18 cellular contexts compared by ENCODE assay signal in the genomic region with DNA sequence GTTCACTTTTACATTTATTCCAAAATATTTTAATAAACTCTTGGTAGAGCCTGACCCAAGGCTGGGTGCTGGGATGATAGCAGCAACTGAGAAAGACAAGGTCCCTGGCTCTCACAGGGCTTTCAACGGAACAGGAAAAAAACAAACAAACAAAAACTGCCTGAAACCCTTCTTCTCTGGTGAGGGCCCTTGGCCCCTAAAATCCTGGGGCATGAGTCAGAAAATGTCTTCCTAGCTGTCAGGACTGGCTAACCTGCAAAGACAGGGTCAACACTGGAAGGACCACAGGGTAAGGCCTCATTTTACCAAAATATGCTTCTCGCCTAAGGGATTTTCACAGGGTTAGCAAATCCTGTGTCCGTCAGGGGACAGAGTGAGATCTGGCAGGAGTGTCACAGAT. TPM values are rescaled to one million over a fixed set of nuclear protein-coding genes. Genes with fewer than 3 reads are reported as not detected.
DNase-seq lines count a peak whose midpoint lies in the region; ATAC-seq and TF ChIP-seq lines count a peak whose summit lies in the region.
"Had no signal": no experiment of that assay in that cellular context is flagged by ENCODE, and none has a peak within 500 bp of the region (broad histone marks: within the 10 kb centered on the region; RNA-seq: fewer than 3 reads in every experiment).

No MANE protein-coding gene starts in this region.

- H3K9ac ChIP-seq in trophoblast cell (ENCODE audit: low read length): no peak overlapping the region

- no peaks in the 10 kb centered on the region for H3K36me3 ChIP-seq in mesodermal cell (ENCODE audit: control insufficient read depth, insufficient read depth, low read length)
- no peaks in the 10 kb centered on the region for H3K36me3 ChIP-seq in trophoblast cell (ENCODE audit: control insufficient read depth in 1 of 2, insufficient read depth in 2 of 2, low read length in 2 of 2)

- no peak overlapping the region for H3K4me3 ChIP-seq in choroid plexus epithelial cell (ENCODE audit: low read depth, low read length)
- H3K4me3 ChIP-seq in mesodermal cell (ENCODE audit: extremely low read depth, insufficient read depth, low read length, poor library complexity, severe bottlenecking): no peak overlapping the region
- no peak overlapping the region for H3K4me3 ChIP-seq in trophoblast cell (ENCODE audit: low read depth, low read length)
- H3K4me3 ChIP-seq: A549, GM12878 had no signal

- peak overlapping the region; percentile 26 to 43 for H3K27ac Mint-ChIP-seq in stimulated activated naive CD8-positive, alpha-beta T cell treated with anti-CD3 and anti-CD28 coated beads, Interleukin-15, amount 100 ng/mL, for 72 hours
- H3K27ac Mint-ChIP-seq: CD4-positive, alpha-beta T cell had no signal

- H3K14ac ChIP-seq in trophoblast cell (ENCODE audit: low read length): peak overlapping the region; percentile 14

- POLR2A ChIA-PET in RWPE1 (lab: Yijun Ruan, JAX; ENCODE audit: low non-redundant PET): no interaction called here

- peak overlapping the region; percentile 1 for H2BK12ac ChIP-seq in trophoblast cell (ENCODE audit: low read length)

- no peaks in the 10 kb centered on the region for H3K79me2 ChIP-seq in trophoblast cell (ENCODE audit: control insufficient read depth, insufficient read depth, low read length, poor library complexity)

- no peaks in the 10 kb centered on the region for H3K27me3 Mint-ChIP-seq in stimulated activated naive CD8-positive, alpha-beta T cell treated with anti-CD3 and anti-CD28 coated beads, Interleukin-15, amount 100 ng/mL, for 72 hours
- H3K27me3 Mint-ChIP-seq: CD4-positive, alpha-beta T cell had no signal

- no peak overlapping the region for H3K18ac ChIP-seq in trophoblast cell (ENCODE audit: low read length)

- no peak for ATAC-seq in stimulated activated naive CD8-positive, alpha-beta T cell treated with anti-CD3 and anti-CD28 coated beads, Interleukin-15, amount 100 ng/mL, for 72 hours
- ATAC-seq in stimulated activated naive CD8-positive, alpha-beta T cell treated with anti-CD3 and anti-CD28 coated beads, Interleukin-15, Interleukin-2, amounts not matched to agents 100 U/mL and 50 U/mL, for 24 hours: no peak
- ATAC-seq in HG02852 (IDR thresholded peaks at IDR 0.05; ENCODE audit: unreplicated experiment): no peak
- ATAC-seq: A549, GM12878 had no signal

- no peaks in the 10 kb centered on the region for H3K9me3 Mint-ChIP-seq in stimulated activated naive CD8-positive, alpha-beta T cell treated with anti-CD3 and anti-CD28 coated beads, Interleukin-15, amount 100 ng/mL, for 72 hours
- H3K9me3 Mint-ChIP-seq: CD4-positive, alpha-beta T cell had no signal

- no peak overlapping the region for H3K23ac ChIP-seq in trophoblast cell (ENCODE audit: low read length)

- no peak overlapping the region for H3K4me3 Mint-ChIP-seq in stimulated activated naive CD8-positive, alpha-beta T cell treated with anti-CD3 and anti-CD28 coated beads, Interleukin-15, amount 100 ng/mL, for 72 hours
- H3K4me3 Mint-ChIP-seq: CD4-positive, alpha-beta T cell had no signal

- no peaks in the 10 kb centered on the region for H3K4me1 Mint-ChIP-seq in stimulated activated naive CD8-positive, alpha-beta T cell treated with anti-CD3 and anti-CD28 coated beads, Interleukin-15, amount 100 ng/mL, for 72 hours

- no peak overlapping the region for H4K12ac ChIP-seq in trophoblast cell (ENCODE audit: low read depth, low read length)

- no peak overlapping the region for H3K4ac ChIP-seq in trophoblast cell (ENCODE audit: low read depth, low read length)

- H3K79me1 ChIP-seq in trophoblast cell (ENCODE audit: low read length): no peaks in the 10 kb centered on the region

- no peaks in the 10 kb centered on the region for H3K27me3 ChIP-seq in trophoblast cell (ENCODE audit: insufficient read depth, low read length)

- no peak overlapping the region for H2BK120ac ChIP-seq in trophoblast cell (ENCODE audit: insufficient read depth, low read length, poor library complexity)

- peaks cover 19% of the 10 kb centered on the region for H3K4me1 ChIP-seq in mesodermal cell (ENCODE audit: control insufficient read depth, insufficient read depth, low read length, poor library complexity, severe bottlenecking)
- H3K4me1 ChIP-seq in trophoblast cell (ENCODE audit: control insufficient read depth in 1 of 2, insufficient read depth in 2 of 2, low read length in 2 of 2): peaks cover 5 to 8% of the 10 kb centered on the region in 2 experiments
- H3K4me1 ChIP-seq: A549 had no signal

- DNase-seq in stimulated activated naive CD8-positive, alpha-beta T cell treated with anti-CD3 and anti-CD28 coated beads, Interleukin-15, amount 100 ng/mL, for 72 hours: no peak
- no peak for DNase-seq in stimulated activated naive CD8-positive, alpha-beta T cell treated with anti-CD3 and anti-CD28 coated beads, Interleukin-15, Interleukin-2, amounts not matched to agents 100 U/mL and 50 U/mL, for 24 hours
- DNase-seq in choroid plexus epithelial cell (ENCODE audit: low read depth) (peak; percentile 44), trophoblast cell (no peak), NCI-H1048 (lab: John Stamatoyannopoulos, UW) (no peak), RWPE1 (ENCODE audit: low spot score) (no peak)
- DNase-seq: AML-193; CD4-positive, alpha-beta T cell; DMS153; DMS79; HCEC 1CT had no signal

- WGBS in mesodermal cell (ENCODE audit: insufficient coverage in 2 of 2), 2 experiments: 73 to 96% methylated on average over 3 of the region's 3 CpGs
- WGBS in trophoblast cell (ENCODE audit: extremely low coverage, insufficient coverage, insufficient read length): no CpG with 5 or more reads among the region's 3 CpGs

- no peak overlapping the region for H2AFZ ChIP-seq in trophoblast cell (ENCODE audit: insufficient read depth, low read length, poor library complexity)

- no peak overlapping the region for H4K8ac ChIP-seq in trophoblast cell (ENCODE audit: low read depth, low read length)

- no peak overlapping the region for H2BK5ac ChIP-seq in trophoblast cell (ENCODE audit: low read depth, low read length, poor library complexity)

- CTCF ChIA-PET in RWPE1 (lab: Yijun Ruan, JAX): no interaction called here

- H3K27ac ChIP-seq in mesodermal cell (ENCODE audit: low read depth, low read length, severe bottlenecking): peak overlapping the region; percentile 51
- H3K27ac ChIP-seq in trophoblast cell (ENCODE audit: low read depth, low read length): no peak overlapping the region
- no peak overlapping the region for H3K27ac ChIP-seq in RWPE1
- H3K27ac ChIP-seq: 22Rv1, A549, C4-2B, HL-60 had no signal

- no peak overlapping the region for H2AK5ac ChIP-seq in trophoblast cell (ENCODE audit: low read length)

- no peak overlapping the region for H3K4me2 ChIP-seq in trophoblast cell (ENCODE audit: low read length)
- H3K4me2 ChIP-seq: A549 had no signal

- H4K91ac ChIP-seq in trophoblast cell (ENCODE audit: low read depth, low read length): no peak overlapping the region

- H3K9me3 ChIP-seq in mesodermal cell (ENCODE audit: control insufficient read depth, low read length): no peaks in the 10 kb centered on the region
- peaks cover 3% of the 10 kb centered on the region for H3K9me3 ChIP-seq in trophoblast cell (ENCODE audit: insufficient read depth, low read depth, low read length)
- H3K9me3 ChIP-seq: A549 had no signal

- TF ChIP-seq CTCF in choroid plexus epithelial cell (conservative IDR thresholded peaks at IDR 0.05; ENCODE audit: low read depth, low read length): no peak
- no peak for TF ChIP-seq CTCF in RWPE1 (conservative IDR thresholded peaks at IDR 0.05; ENCODE audit: low read depth)

RNA-seq across cellular contexts. Expression of gene WNT5A, which starts 45.7 kb away (rescaled TPM):
- polyA plus RNA-seq in mesodermal cell (2013, experiment 1 of 2): 25.1 TPM
- 26.7 TPM for polyA plus RNA-seq in mesodermal cell (2013, experiment 2 of 2)
- polyA plus RNA-seq in trophoblast cell (2013): 23.1 and 23.3 TPM in 2 replicates
